In genomic region chr1:150322310-150322709, GRCh38 we compare ENCODE assay signal across 8 cellular contexts. TPM values are rescaled to one million over a fixed set of nuclear protein-coding genes. Genes with fewer than 3 reads are reported as not detected.
A peak's percentile ranks its signal among the peaks of the same experiment; 100 is the strongest.
DNase-seq lines count a peak whose midpoint lies in the region; ATAC-seq and TF ChIP-seq lines count a peak whose summit lies in the region.

No MANE protein-coding gene starts in this region.

- peaks cover 21 to 43% of the 10 kb centered on the region in 2 donors for H3K36me3 Mint-ChIP-seq in CD4-positive, alpha-beta memory T cell
- peaks cover 37% of the 10 kb centered on the region for H3K36me3 Mint-ChIP-seq in MCF 10A (ENCODE audit: insufficient read depth, unreplicated experiment)
- H3K36me3 Mint-ChIP-seq in naive thymus-derived CD8-positive, alpha-beta T cell = peaks cover 0 to 38% (median 8%) of the 10 kb centered on the region in 3 donors

- peaks cover 15 to 45% (median 30%) of the 10 kb centered on the region in 4 donors for H3K4me1 Mint-ChIP-seq in CD4-positive, alpha-beta memory T cell
- peaks cover 10% of the 10 kb centered on the region for H3K4me1 Mint-ChIP-seq in MCF 10A (ENCODE audit: insufficient read depth, unreplicated experiment)
- peaks cover 10 to 48% (median 42%) of the 10 kb centered on the region in 4 donors for H3K4me1 Mint-ChIP-seq in naive thymus-derived CD8-positive, alpha-beta T cell

- peaks cover 23% of the 10 kb centered on the region for H3K4me1 ChIP-seq in CD4-positive, alpha-beta memory T cell (ENCODE audit: insufficient read depth, low read length)

- CTCF ChIA-PET in CD4-positive, alpha-beta memory T cell (lab: Charles Lee; ENCODE audit: partially characterized antibody) = interaction anchor here (1.0 kb wide), 1 partner anchor 66 kb away, joined by 4 read pairs; no protein-coding TSS in a partner anchor
- CTCF ChIA-PET in MCF 10A (lab: Yijun Ruan, JAX) = no interaction called here

- TF ChIP-seq POLR2A in GM18505 (IDR thresholded peaks at IDR 0.05; ENCODE audit: borderline replicate concordance, extremely low read depth, insufficient read depth, insufficient read length) = no peak

- no peak for DNase-seq in CD4-positive, alpha-beta memory T cell
- DNase-seq in MV-4-11 (lab: John Stamatoyannopoulos, UW) (peak; percentile 95), MCF 10A (ENCODE audit: unreplicated experiment) (peak; percentile 73), dedifferentiated amniotic fluid mesenchymal stem cell (ENCODE audit: extremely low spot score) (no peak), cerebellar cortex (ENCODE audit: low spot score) (no peak)
- DNase-seq in naive thymus-derived CD8-positive, alpha-beta T cell = no peak

- POLR2A ChIA-PET in CD4-positive, alpha-beta memory T cell (lab: Charles Lee; ENCODE audit: partially characterized antibody) = interaction anchor here (1.0 to 2.7 kb wide), 2 partner anchors 24 to 41 kb away, joined by 3 to 18 read pairs; partner anchors contain the start of gene RPRD2
- POLR2A ChIA-PET in MCF 10A (lab: Yijun Ruan, JAX) = interaction anchor here (0.8 to 2.4 kb wide), 4 partner anchors 9 to 66 kb away, joined by 3 to 40 read pairs (median 9); partner anchors contain the start of genes CA14 and RPRD2
- POLR2A ChIA-PET in naive thymus-derived CD8-positive, alpha-beta T cell (lab: Charles Lee) = interaction anchor here (0.6 to 4.3 kb wide), 5 partner anchors 41 to 92 kb away, joined by 3 to 39 read pairs (median 6); partner anchors contain the start of gene RPRD2

- no peak for TF ChIP-seq CTCF in MCF 10A (IDR thresholded peaks at IDR 0.05; ENCODE audit: unreplicated experiment)

- intact Hi-C loops in CD4-positive, alpha-beta memory T cell (cut with micrococcal nuclease) = no loop called here
- intact Hi-C loops in MCF 10A (cut with micrococcal nuclease) = no loop called here

- peaks cover 25% of the 10 kb centered on the region for H3K36me3 ChIP-seq in CD4-positive, alpha-beta memory T cell (ENCODE audit: insufficient read depth, low read length)

- H3K27me3 ChIP-seq in CD4-positive, alpha-beta memory T cell (ENCODE audit: insufficient read depth, low read length) = no peaks in the 10 kb centered on the region

- H3K4me3 ChIP-seq in CD4-positive, alpha-beta memory T cell (ENCODE audit: low read length in 2 of 2) = peak overlapping the region; percentile 68 to 91

- no peak for ATAC-seq in naive thymus-derived CD8-positive, alpha-beta T cell
- ATAC-seq in GM18502 (IDR thresholded peaks at IDR 0.05; ENCODE audit: poor library complexity, unreplicated experiment) (no peak), GM18505 (IDR thresholded peaks at IDR 0.05; ENCODE audit: unreplicated experiment) (no peak)

- H3K9me3 Mint-ChIP-seq in CD4-positive, alpha-beta memory T cell = no peaks in the 10 kb centered on the region
- H3K9me3 Mint-ChIP-seq in MCF 10A (ENCODE audit: unreplicated experiment) = no peaks in the 10 kb centered on the region
- H3K9me3 Mint-ChIP-seq in naive thymus-derived CD8-positive, alpha-beta T cell = no peaks in the 10 kb centered on the region

- no peaks in the 10 kb centered on the region for H3K9me3 ChIP-seq in CD4-positive, alpha-beta memory T cell (ENCODE audit: control insufficient read depth in 1 of 2, low read length in 2 of 2)

- H3K4me3 Mint-ChIP-seq in CD4-positive, alpha-beta memory T cell = peak overlapping the region; percentile 95 to 100 (median 99)
- peak overlapping the region; percentile 98 for H3K4me3 Mint-ChIP-seq in MCF 10A (ENCODE audit: unreplicated experiment)
- H3K4me3 Mint-ChIP-seq in naive thymus-derived CD8-positive, alpha-beta T cell = peak overlapping the region; percentile 93 to 100 (median 98)

- no TSS peak for BruUV-seq in MCF 10A (replicated peaks; lab: Mats Ljungman, UMichigan)

- peak overlapping the region; percentile 81 for H3K27ac ChIP-seq in CD4-positive, alpha-beta memory T cell (ENCODE audit: low read depth, low read length)

- no peaks in the 10 kb centered on the region for H3K27me3 Mint-ChIP-seq in CD4-positive, alpha-beta memory T cell
- H3K27me3 Mint-ChIP-seq in MCF 10A (ENCODE audit: insufficient read depth, unreplicated experiment) = no peaks in the 10 kb centered on the region
- no peaks in the 10 kb centered on the region for H3K27me3 Mint-ChIP-seq in naive thymus-derived CD8-positive, alpha-beta T cell

- H3K27ac Mint-ChIP-seq in CD4-positive, alpha-beta memory T cell = peak overlapping the region; percentile 95 to 100 (median 97)
- H3K27ac Mint-ChIP-seq in MCF 10A (ENCODE audit: low read depth, unreplicated experiment) = peak overlapping the region; percentile 95
- peak overlapping the region; percentile 97 to 100 (median 98) for H3K27ac Mint-ChIP-seq in naive thymus-derived CD8-positive, alpha-beta T cell

RNA-seq across cellular contexts. Expression of gene PRPF3, which starts 1.0 kb away (rescaled TPM):
- 100 to 1,000 TPM; 131 to 139 TPM for total RNA-seq in CD4-positive, alpha-beta memory T cell
- 10 to 100 TPM in 1 of 2 donors, 1 to 10 TPM in 1; 8.6 to 24.3 TPM for polyA plus RNA-seq in CD4-positive, alpha-beta memory T cell
- total RNA-seq in MCF 10A (2022) = 104 and 106 TPM in 2 replicates
- 100 to 1,000 TPM; 181 to 207 TPM for total RNA-seq in naive thymus-derived CD8-positive, alpha-beta T cell
- polyA plus RNA-seq in naive thymus-derived CD8-positive, alpha-beta T cell = 10 to 100 TPM in 2 of 3 donors, 1 to 10 TPM in 1; 9.8 to 23.8 (median 15.1) TPM

RNA-seq across cellular contexts. Expression of gene MRPS21, which starts 28.6 kb away (rescaled TPM):
- total RNA-seq in CD4-positive, alpha-beta memory T cell = 10 to 100 TPM; 62.9 to 68.7 TPM
- polyA plus RNA-seq in CD4-positive, alpha-beta memory T cell = 10 to 100 TPM; 68.2 to 89.4 TPM
- total RNA-seq in MCF 10A (2022) = 133 and 152 TPM in 2 replicates
- total RNA-seq in naive thymus-derived CD8-positive, alpha-beta T cell = 10 to 100 TPM; 70.7 to 76.0 TPM
- 10 to 100 TPM; 78.8 to 85.9 (median 82.1) TPM for polyA plus RNA-seq in naive thymus-derived CD8-positive, alpha-beta T cell

RNA-seq across cellular contexts. Expression of gene CIART, which starts 40.0 kb away (rescaled TPM):
- under 1 TPM; 0.67 to 0.94 TPM for total RNA-seq in CD4-positive, alpha-beta memory T cell
- polyA plus RNA-seq in CD4-positive, alpha-beta memory T cell = 1 to 10 TPM in 1 of 2 donors, under 1 TPM in 1; 0.36 to 2.6 TPM
- 5.0 and 5.2 TPM in 2 replicates for total RNA-seq in MCF 10A (2022)
- 1 to 10 TPM; 1.0 to 1.6 TPM for total RNA-seq in naive thymus-derived CD8-positive, alpha-beta T cell
- polyA plus RNA-seq in naive thymus-derived CD8-positive, alpha-beta T cell = 1 to 10 TPM in 1 of 3 donors, under 1 TPM in 2; 0.74 to 1.8 (median 0.74) TPM

RNA-seq across cellular contexts. Expression of gene RPRD2, which starts 41.6 kb away (rescaled TPM):
- 10 to 100 TPM; 60.0 to 61.0 TPM for total RNA-seq in CD4-positive, alpha-beta memory T cell
- 10 to 100 TPM; 10.1 to 37.1 TPM for polyA plus RNA-seq in CD4-positive, alpha-beta memory T cell
- 35.2 and 37.4 TPM in 2 replicates for total RNA-seq in MCF 10A (2022)
- 10 to 100 TPM; 64.1 to 65.1 TPM for total RNA-seq in naive thymus-derived CD8-positive, alpha-beta T cell
- polyA plus RNA-seq in naive thymus-derived CD8-positive, alpha-beta T cell = 10 to 100 TPM; 22.5 to 40.5 (median 31.6) TPM

RNA-seq across cellular contexts. Expression of gene C1orf54, which starts 49.7 kb away (rescaled TPM):
- 1 to 10 TPM; 2.5 to 3.4 TPM for total RNA-seq in CD4-positive, alpha-beta memory T cell
- 1 to 10 TPM; 5.3 to 7.4 TPM for polyA plus RNA-seq in CD4-positive, alpha-beta memory T cell
- total RNA-seq in MCF 10A (2022) = 1.8 and 2.3 TPM in 2 replicates
- 1 to 10 TPM; 4.8 to 5.0 TPM for total RNA-seq in naive thymus-derived CD8-positive, alpha-beta T cell
- 1 to 10 TPM; 1.8 to 4.7 (median 3.9) TPM for polyA plus RNA-seq in naive thymus-derived CD8-positive, alpha-beta T cell

Comparison
In these comparisons a context has a peak if more than half of its experiments do, and no peak if none do; other contexts are left out.
1. DNase-seq: peak in MV-4-11 (single experiment) and MCF 10A (single experiment); none in CD4-positive, alpha-beta memory T cell (0 of 5), naive thymus-derived CD8-positive, alpha-beta T cell (0 of 10), dedifferentiated amniotic fluid mesenchymal stem cell (single experiment) and cerebellar cortex (single experiment).
2. Peak in every context shown above with its lines, with median percentiles within 50 percentile points of each other: H3K27ac Mint-ChIP-seq and H3K4me3 Mint-ChIP-seq.